Comparison of ENCODE assay signal across 29 cellular contexts in genomic region chr12:82400819-82401218, GRCh38.
"Had no signal": no experiment of that assay in that cellular context is flagged by ENCODE, and none has a peak within 500 bp of the region (broad histone marks: within the 10 kb centered on the region; RNA-seq: fewer than 3 reads in every experiment).

No MANE protein-coding gene starts in this region.

- H3K27me3 ChIP-seq: hepatocyte, neural progenitor cell, neutrophil, right atrium auricular region, stomach, testis, thyroid gland, transverse colon, upper lobe of left lung, vagina had no signal

- H3K4me3 ChIP-seq: hepatocyte, lower lobe of right lung, neural progenitor cell, right atrium auricular region, skin epidermis, stomach, testis, thyroid gland, transverse colon, upper lobe of left lung, vagina had no signal

- H3K9me3 ChIP-seq: lower lobe of right lung, neutrophil, right atrium auricular region, stomach, testis, thyroid gland, transverse colon, upper lobe of left lung, vagina had no signal

- ATAC-seq: left cardiac atrium; left lobe of liver; left ventricle myocardium superior; lower lobe of right lung; natural killer cell; sciatic nerve; stimulated activated naive B cell treated with anti-CD40 and anti-IgM and Interleukin-4, amounts not matched to agents 10 μg/mL and 1 μg/mL and 100 μg/mL, for 72 hours; stimulated activated naive CD8-positive, alpha-beta T cell treated with anti-CD3 and anti-CD28 coated beads, Interleukin-15, Interleukin-2, amounts not matched to agents 100 U/mL and 50 U/mL, for 24 hours had no signal

- H3K36me3 ChIP-seq: neural progenitor cell, thyroid gland had no signal

- H3K27ac ChIP-seq: hepatocyte, lower lobe of right lung, neural progenitor cell, neutrophil, right atrium auricular region, skin epidermis, stomach, testis, thyroid gland, transverse colon, upper lobe of left lung, vagina had no signal

- H3K4me1 ChIP-seq: lower lobe of right lung, neural progenitor cell, right atrium auricular region, stomach, testis, thyroid gland, transverse colon, upper lobe of left lung, vagina had no signal

- FAIRE-seq: keratinocyte had no signal

- DNase-seq: kidney glomerular epithelial cell; left cardiac atrium; left ventricle myocardium superior; lower lobe of right lung; mesendoderm; naive B cell; natural killer cell; nephron progenitor cell; occipital lobe; stimulated activated CD4-positive, alpha-beta T cell treated with anti-CD3 and anti-CD28 coated beads, Interleukin-12 subunit alpha, Interleukin-12 subunit beta, amount 100 ng/mL, for 4 hours; stimulated activated CD4-positive, alpha-beta T cell treated with anti-CD3 and anti-CD28 coated beads, Interleukin-15, amount 100 ng/mL, for 24 hours; stimulated activated CD4-positive, alpha-beta T cell treated with anti-CD3 and anti-CD28 coated beads, Interleukin-2, amount 100 ng/mL, for 24 hours; stimulated activated CD4-positive, alpha-beta T cell treated with anti-CD3 and anti-CD28 coated beads, Interleukin-4, amount 100 ng/mL, for 1 hour; stimulated activated naive B cell treated with anti-CD40 and anti-IgM and Interleukin-4, amounts not matched to agents 10 μg/mL and 1 μg/mL and 100 μg/mL, for 72 hours; stimulated activated naive CD8-positive, alpha-beta T cell treated with anti-CD3 and anti-CD28 coated beads, Interleukin-15, Interleukin-2, amounts not matched to agents 100 U/mL and 50 U/mL, for 24 hours; stomach; testis; thyroid gland; transverse colon; upper lobe of left lung had no signal
